Comparison of ENCODE assay signal across 21 cellular contexts in the genomic region with DNA sequence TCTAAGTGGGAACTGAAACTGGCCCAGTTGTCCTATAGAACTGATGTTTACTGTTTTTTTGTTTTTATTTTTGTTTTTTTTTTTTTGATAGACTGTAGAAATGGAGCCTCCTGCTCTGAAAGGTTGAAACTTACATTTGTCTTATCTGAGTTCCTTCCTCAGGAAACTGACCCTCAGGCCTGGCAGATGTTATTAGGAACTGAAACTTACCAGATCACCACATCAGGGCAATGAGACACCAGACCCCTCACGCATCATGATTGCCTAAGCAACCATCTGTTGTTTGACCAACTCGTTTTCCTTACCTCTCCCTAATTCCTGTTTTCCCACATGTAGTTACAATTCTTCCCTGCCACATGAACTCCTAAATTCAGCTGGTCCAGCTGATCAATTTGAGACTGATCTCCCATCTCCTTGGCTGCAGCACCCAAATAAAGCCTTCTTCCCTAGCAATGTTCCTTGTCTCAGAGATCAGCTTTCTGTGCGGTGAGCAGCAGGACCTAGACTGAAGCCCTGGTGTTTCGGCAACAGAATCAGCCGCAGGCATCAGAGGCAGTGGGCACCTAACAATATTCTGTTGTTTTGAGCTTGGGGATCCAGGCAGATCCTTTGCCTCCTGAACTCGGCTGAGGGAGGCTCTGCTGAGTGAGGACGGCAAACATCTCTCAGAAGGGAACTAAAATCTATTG.
DNase-seq lines count a peak whose midpoint lies in the region; ATAC-seq and TF ChIP-seq lines count a peak whose summit lies in the region.
"Had no signal": no experiment of that assay in that cellular context is flagged by ENCODE, and none has a peak within 500 bp of the region (broad histone marks: within the 10 kb centered on the region; RNA-seq: fewer than 3 reads in every experiment).

No MANE protein-coding gene starts in this region.

- 90 to 91% methylated on average over 7 of the region's 7 CpGs for WGBS in heart right ventricle, 2 donors

- H3K4me3 ChIP-seq in DOHH2 (ENCODE audit: low read length) (no peak overlapping the region), HUES48 (ENCODE audit: low read depth, low read length) (peak overlapping the region; percentile 4; the same call in 1 of the 2 replicates), heart right ventricle (no peak overlapping the region)

- H3K36me3 ChIP-seq in DOHH2 (ENCODE audit: control insufficient read depth, low read length) (peaks cover 28% of the 10 kb centered on the region), HUES48 (ENCODE audit: control insufficient read depth, insufficient read depth, low read length) (no peaks in the 10 kb centered on the region), heart right ventricle (no peaks in the 10 kb centered on the region)

- H3K9ac ChIP-seq in HUES48 (ENCODE audit: low read depth, low read length) = no peak overlapping the region

- H3K27ac Mint-ChIP-seq in immature natural killer cell = peak overlapping the region in 5 of 6 donors; percentile 8 to 80 (median 49)
- H3K27ac Mint-ChIP-seq: HFFc6 had no signal

- intact Hi-C loops in heart right ventricle (cut with DNase I) = loop anchor here in 1 of 10 donors (10.0 kb wide), 1 partner anchor 485 kb away; no protein-coding TSS in a partner anchor

- H3K9me2 ChIP-seq in DOHH2 (replicated peaks; ENCODE audit: control insufficient read depth, low read length) = no peaks in the 10 kb centered on the region

- H3K4me1 Mint-ChIP-seq in immature natural killer cell = peaks cover 44 to 48% of the 10 kb centered on the region in 2 donors

- H3K36me3 Mint-ChIP-seq in immature natural killer cell = peaks cover 6 to 11% (median 8%) of the 10 kb centered on the region in 3 donors

- H3K4me1 ChIP-seq in DOHH2 (ENCODE audit: control insufficient read depth, low read length) (peaks cover 48% of the 10 kb centered on the region), HUES48 (ENCODE audit: control insufficient read depth, insufficient read depth, low read length) (no peaks in the 10 kb centered on the region), heart right ventricle (no peaks in the 10 kb centered on the region)

- no peaks in the 10 kb centered on the region for H4K20me1 ChIP-seq in DOHH2 (ENCODE audit: control insufficient read depth, insufficient read depth, low read depth, low read length)

- H3K27ac ChIP-seq in DOHH2 (ENCODE audit: low read depth, low read length) = peak overlapping the region; percentile 13; the same call in 1 of the 2 replicates
- H3K27ac ChIP-seq in HUES48 (ENCODE audit: low read depth, low read length) = no peak overlapping the region
- H3K27ac ChIP-seq in heart right ventricle = no peak overlapping the region
- H3K27ac ChIP-seq: RWPE1 had no signal

- DNase-seq in RPMI8226 = peak; percentile 58
- DNase-seq in immature natural killer cell = no peak
- DNase-seq in heart right ventricle = no peak
- no peak for DNase-seq in EL
- no peak for DNase-seq in GM20000 (ENCODE audit: low spot score)
- DNase-seq in amygdala (lab: John Stamatoyannopoulos, UW) = no peak
- DNase-seq: ACHN, AML-193, COR-L47, GF-D8, HFFc6, NCI-H1105, NCI-H2081 treated with DMSO at 0.1 percent for 48 hours, NCI-H446 treated with DMSO at 0.1 percent for 48 hours, NCI-H69, PC-3, SIG-M5 had no signal

- no peak for TF ChIP-seq CTCF in DOHH2 (IDR thresholded peaks at IDR 0.05; ENCODE audit: low read depth, low read length, poor library complexity, severe bottlenecking)
- TF ChIP-seq CTCF in heart right ventricle (IDR thresholded peaks at IDR 0.05) = no peak
- no peak for TF ChIP-seq CTCF in GM20000 (IDR thresholded peaks at IDR 0.05; ENCODE audit: extremely low read depth, missing control alignments)

- no peaks in the 10 kb centered on the region for H3K27me3 ChIP-seq in DOHH2 (ENCODE audit: control insufficient read depth, low read length)
- H3K27me3 ChIP-seq in HUES48 (ENCODE audit: control insufficient read depth, insufficient read depth, low read length) = no peaks in the 10 kb centered on the region
- H3K27me3 ChIP-seq in heart right ventricle = no peaks in the 10 kb centered on the region

- peaks cover 39% of the 10 kb centered on the region for H3K9me3 ChIP-seq in DOHH2 (ENCODE audit: control insufficient read depth, insufficient read depth, low read length)
- peaks cover 9% of the 10 kb centered on the region for H3K9me3 ChIP-seq in HUES48 (ENCODE audit: control insufficient read depth, insufficient read depth, low read length)
- peaks cover 0 to 18% (median 0%) of the 10 kb centered on the region in 11 donors for H3K9me3 ChIP-seq in heart right ventricle

- no peak for ATAC-seq in heart right ventricle
- ATAC-seq: PC-3, SK-N-SH treated with all-trans-retinoic acid at 6 μM for 48 hours had no signal

- peaks cover 18% of the 10 kb centered on the region for H3F3A ChIP-seq in DOHH2 (ENCODE audit: control insufficient read depth, insufficient read depth)

- H3K79me2 ChIP-seq in DOHH2 (ENCODE audit: control insufficient read depth, low read length) = no peaks in the 10 kb centered on the region

- no peak overlapping the region for H3K4me2 ChIP-seq in DOHH2 (ENCODE audit: low read length)

- peak overlapping the region in 2 of 5 donors; percentile 5 to 8 for H3K4me3 Mint-ChIP-seq in immature natural killer cell
- H3K4me3 Mint-ChIP-seq: HFFc6 had no signal

- H3K9me3 Mint-ChIP-seq in immature natural killer cell = peaks cover 0 to 5% (median 3%) of the 10 kb centered on the region in 6 donors

- H3K27me3 Mint-ChIP-seq in immature natural killer cell (ENCODE audit: low read depth in 3 of 3) = peaks cover 0 to 4% (median 3%) of the 10 kb centered on the region in 3 donors
